In genomic region chr5:57199866-57200265, GRCh38 we compare ENCODE assay signal across 1 cellular context.
TF ChIP-seq lines count a peak whose summit lies in the region.

No MANE protein-coding gene starts in this region.

TF ChIP-seq in K562, 482 proteins besides CTCF, POLR2A, EP300 and RAD21 (continued from another document):
- TF ChIP-seq NCOA2 (IDR thresholded peaks at IDR 0.05; ENCODE audit: partially characterized antibody in 2 of 2), result no peak
- no peak for TF ChIP-seq ETS2 (tag; IDR thresholded peaks at IDR 0.05; ENCODE audit: borderline replicate concordance, poor library complexity, severe bottlenecking)
